In genomic region chr12:119176267-119177055, GRCh38 we compare ENCODE assay signal across 8 cellular contexts. TPM values are rescaled to one million over a fixed set of nuclear protein-coding genes. Genes with fewer than 3 reads are reported as not detected.
A peak's percentile ranks its signal among the peaks of the same experiment; 100 is the strongest.
DNase-seq lines count a peak whose midpoint lies in the region; ATAC-seq, FAIRE-seq and TF ChIP-seq lines count a peak whose summit lies in the region.

No MANE protein-coding gene starts in this region.

- peaks cover 46% of the 10 kb centered on the region for H3K4me1 ChIP-seq in A549
- peaks cover 24% of the 10 kb centered on the region for H3K4me1 ChIP-seq in hepatocyte (ENCODE audit: insufficient read depth)
- peaks cover 45% of the 10 kb centered on the region for H3K4me1 ChIP-seq in skeletal muscle satellite cell (ENCODE audit: control insufficient read depth, insufficient read depth, low read length)

- POLR2A ChIA-PET in A549 (lab: Yijun Ruan, JAX), result no interaction called here

- H3K4me2 ChIP-seq in A549 (peak overlapping the region; percentile 62), hepatocyte (peak overlapping the region; percentile 47), skeletal muscle satellite cell (ENCODE audit: low read length) (peak overlapping the region; percentile 89)

- H3K27me3 ChIP-seq in hepatocyte (no peaks in the 10 kb centered on the region), skeletal muscle satellite cell (ENCODE audit: control insufficient read depth, insufficient read depth, low read length) (peaks cover 28% of the 10 kb centered on the region)

- CTCF ChIA-PET in A549 (lab: Yijun Ruan, JAX), result interaction anchor here (1.2 kb wide), 1 partner anchor 644 kb away, joined by 3 read pairs; no protein-coding TSS in a partner anchor

- H3K9ac ChIP-seq in skeletal muscle satellite cell (ENCODE audit: low read depth, low read length), result peak overlapping the region; percentile 75

- H3K4me3 ChIP-seq in A549, result 0 out of 3 replicates have a peak overlapping the region, but pooled peaks have one; percentile 5
- no peak overlapping the region for H3K4me3 ChIP-seq in hepatocyte
- H3K4me3 ChIP-seq in skeletal muscle satellite cell (ENCODE audit: low read length), result peak overlapping the region; percentile 64

- ATAC-seq in A549 (peak; percentile 42 to 54), GM19452 (IDR thresholded peaks at IDR 0.05; ENCODE audit: unreplicated experiment) (no peak), HG03139 (IDR thresholded peaks at IDR 0.05; ENCODE audit: unreplicated experiment) (no peak), HG02623 (IDR thresholded peaks at IDR 0.05; ENCODE audit: unreplicated experiment) (no peak)

- TF ChIP-seq POLR2A in A549 (IDR thresholded peaks at IDR 0.05; ENCODE audit: low read length), result no peak

- no peak overlapping the region for H2AFZ ChIP-seq in hepatocyte

- H3K79me2 ChIP-seq in hepatocyte, result peaks cover 12% of the 10 kb centered on the region

- no peaks in the 10 kb centered on the region for H3K9me3 ChIP-seq in A549
- no peaks in the 10 kb centered on the region for H3K9me3 ChIP-seq in hepatocyte (ENCODE audit: low read depth)
- H3K9me3 ChIP-seq in skeletal muscle satellite cell (replicated peaks; ENCODE audit: low read length), result no peaks in the 10 kb centered on the region

- peak; percentile 66 to 78 for DNase-seq in A549 (ENCODE audit: low read depth in 1 of 2, low spot score in 1 of 2)
- peak; percentile 34 for DNase-seq in HT-29 (ENCODE audit: low spot score)
- peak; percentile 96 for DNase-seq in hepatocyte (ENCODE audit: low spot score)

- H3K9me2 ChIP-seq in hepatocyte (replicated peaks; ENCODE audit: insufficient read depth), result no peaks in the 10 kb centered on the region

- no peak for TF ChIP-seq RAD21 in A549 (conservative IDR thresholded peaks at IDR 0.05 in 1 of 2, IDR thresholded peaks at IDR 0.05 in 1 of 2)

- H3K36me3 ChIP-seq in hepatocyte (replicated peaks; ENCODE audit: insufficient read depth, low read depth) (no peaks in the 10 kb centered on the region), skeletal muscle satellite cell (ENCODE audit: insufficient read depth, low read length) (no peaks in the 10 kb centered on the region)

- 31% methylated on average over 21 of the region's 21 CpGs for WGBS in A549 (ENCODE audit: missing lambda C conversion rate)
- WGBS in hepatocyte (ENCODE audit: low lambda C conversion rate, missing lambda C conversion rate), result 53% methylated on average over 20 of the region's 21 CpGs

- H3K27ac ChIP-seq in A549 (peak overlapping the region; percentile 59 to 69; a peak in 5 of 6 replicates), angular gyrus (ENCODE audit: low read depth, low read length) (peak overlapping the region; percentile 83), hepatocyte (peak overlapping the region; percentile 60)

- TF ChIP-seq CTCF in A549 (IDR thresholded peaks at IDR 0.05), result no peak
- TF ChIP-seq CTCF in hepatocyte (IDR thresholded peaks at IDR 0.05; ENCODE audit: poor library complexity), result no peak

- no peaks in the 10 kb centered on the region for H4K20me1 ChIP-seq in hepatocyte (ENCODE audit: insufficient read depth, poor library complexity, severe bottlenecking)

- TF ChIP-seq EP300 in A549 (IDR thresholded peaks at IDR 0.05), result no peak

- FAIRE-seq in A549 (lab: Jason Lieb, UNC), result no peak

TF ChIP-seq in A549, 52 proteins besides CTCF, POLR2A, EP300 and RAD21:
- TF ChIP-seq ZNF302 (CRISPR knock-in tag; IDR thresholded peaks at IDR 0.05) (no peak), RCOR1 (IDR thresholded peaks at IDR 0.05; ENCODE audit: low read depth, low read length) (0 out of 2 replicates have a peak, but pooled peaks have one; percentile 66), KDM1A (IDR thresholded peaks at IDR 0.05; ENCODE audit: low read depth) (peak; percentile 73; the same call in 1 of the 2 replicates)

RNA-seq across cellular contexts. Expression of gene HSPB8, which starts 2.3 kb away (rescaled TPM):
- 7.2 and 7.8 TPM in 2 replicates for polyA plus RNA-seq in A549 (2011; rRNA removed)
- 4.8 and 6.5 TPM in 2 replicates for polyA plus RNA-seq in A549 (2012; cell fraction: cytosol; rRNA removed)
- polyA plus RNA-seq in A549 (2012; cell fraction: nucleus; rRNA removed), result 5.4 and 7.7 TPM in 2 replicates
- polyA plus RNA-seq in A549 (2017; fragmentation: RNase III; extraction: RNeasy Plus Mini Kit Qiagen cat#74134 plus additional on column Dnase treatment), result 7.6 to 9.6 TPM (median 7.9 TPM) in 3 replicates
- 7.2 and 9.1 TPM in 2 replicates for polyA minus RNA-seq in A549 (2011; rRNA and poly(A)+ RNA removed)
- total RNA-seq in HT-29 (2014; rRNA removed; shearing (Covaris generic)), result 0.05 and 0.13 TPM in 2 replicates
- total RNA-seq in hepatocyte, result 28.5 and 29.7 TPM in 2 replicates
- polyA plus RNA-seq in hepatocyte, result 39.7 and 45.4 TPM in 2 replicates
- total RNA-seq in skeletal muscle satellite cell (2012; rRNA removed), result 12.2 and 22.9 TPM in 2 replicates

Comparison
In these comparisons a context has a peak if more than half of its experiments do, and no peak if none do; other contexts are left out.
1. ATAC-seq: peak in A549 (2 of 2); none in GM19452 (single experiment), HG03139 (single experiment) and HG02623 (single experiment).
2. DNase-seq: peak in every context shown above with its lines; median percentile 96 in hepatocyte; 72 in A549; 34 in HT-29.
3. RNA of gene HSPB8, which starts 2.3 kb away (total RNA-seq): 28.5 to 29.7 TPM in hepatocyte; 0.05 to 0.13 TPM in HT-29; every median in the first group is over 10 times any median in the second.
4. Peak in every context shown above with its lines, with median percentiles within 50 percentile points of each other: H3K27ac ChIP-seq and H3K4me2 ChIP-seq.